1 cellular context compared by ENCODE assay signal in the genomic region with DNA sequence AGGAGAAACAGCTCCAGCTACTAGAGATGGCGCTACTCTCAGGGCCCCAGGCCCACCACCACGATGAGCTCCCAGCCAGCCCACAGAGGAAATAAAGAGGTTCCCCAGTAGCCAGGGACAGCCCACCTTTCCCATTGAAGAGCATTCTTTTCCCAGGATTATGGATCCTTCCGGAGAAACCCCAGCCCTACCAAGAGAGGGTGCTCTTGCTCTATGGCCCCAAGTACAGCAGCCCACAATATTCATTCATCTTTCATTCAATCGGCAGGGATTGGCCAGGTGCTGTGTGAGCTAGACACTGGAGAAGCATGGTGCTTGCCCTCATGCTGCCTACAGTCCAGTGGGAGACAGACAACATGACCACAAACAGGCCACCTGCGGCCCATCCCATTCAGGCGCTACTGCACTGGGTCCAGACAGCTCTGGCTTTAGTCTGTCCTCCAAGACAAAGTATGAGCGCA.
TF ChIP-seq lines count a peak whose summit lies in the region.

No MANE protein-coding gene starts in this region.

TF ChIP-seq in HepG2, 621 proteins besides CTCF, POLR2A, EP300 and RAD21 (continued from another document):
- TF ChIP-seq, protein P1, sequence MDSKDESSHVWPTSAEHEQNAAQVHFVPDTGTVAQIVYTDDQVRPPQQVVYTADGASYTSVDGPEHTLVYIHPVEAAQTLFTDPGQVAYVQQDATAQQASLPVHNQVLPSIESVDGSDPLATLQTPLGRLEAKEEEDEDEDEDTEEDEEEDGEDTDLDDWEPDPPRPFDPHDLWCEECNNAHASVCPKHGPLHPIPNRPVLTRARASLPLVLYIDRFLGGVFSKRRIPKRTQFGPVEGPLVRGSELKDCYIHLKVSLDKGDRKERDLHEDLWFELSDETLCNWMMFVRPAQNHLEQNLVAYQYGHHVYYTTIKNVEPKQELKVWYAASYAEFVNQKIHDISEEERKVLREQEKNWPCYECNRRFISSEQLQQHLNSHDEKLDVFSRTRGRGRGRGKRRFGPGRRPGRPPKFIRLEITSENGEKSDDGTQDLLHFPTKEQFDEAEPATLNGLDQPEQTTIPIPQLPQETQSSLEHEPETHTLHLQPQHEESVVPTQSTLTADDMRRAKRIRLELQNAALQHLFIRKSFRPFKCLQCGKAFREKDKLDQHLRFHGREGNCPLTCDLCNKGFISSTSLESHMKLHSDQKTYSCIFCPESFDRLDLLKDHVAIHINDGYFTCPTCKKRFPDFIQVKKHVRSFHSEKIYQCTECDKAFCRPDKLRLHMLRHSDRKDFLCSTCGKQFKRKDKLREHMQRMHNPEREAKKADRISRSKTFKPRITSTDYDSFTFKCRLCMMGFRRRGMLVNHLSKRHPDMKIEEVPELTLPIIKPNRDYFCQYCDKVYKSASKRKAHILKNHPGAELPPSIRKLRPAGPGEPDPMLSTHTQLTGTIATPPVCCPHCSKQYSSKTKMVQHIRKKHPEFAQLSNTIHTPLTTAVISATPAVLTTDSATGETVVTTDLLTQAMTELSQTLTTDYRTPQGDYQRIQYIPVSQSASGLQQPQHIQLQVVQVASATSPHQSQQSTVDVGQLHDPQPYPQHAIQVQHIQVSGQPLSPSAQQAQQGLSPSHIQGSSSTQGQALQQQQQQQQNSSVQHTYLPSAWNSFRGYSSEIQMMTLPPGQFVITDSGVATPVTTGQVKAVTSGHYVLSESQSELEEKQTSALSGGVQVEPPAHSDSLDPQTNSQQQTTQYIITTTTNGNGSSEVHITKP (CRISPR knock-in tag; IDR thresholded peaks at IDR 0.05; ENCODE audit: low read depth): peak; percentile 76; the same call in 1 of the 2 replicates
- 0 out of 2 replicates have a peak, but pooled peaks have one; percentile 32 for TF ChIP-seq PHF20 (CRISPR knock-in tag; IDR thresholded peaks at IDR 0.05)
- peak; percentile 45; the same call in 1 of the 2 replicates for TF ChIP-seq ETV5 (CRISPR knock-in tag; IDR thresholded peaks at IDR 0.05; ENCODE audit: borderline replicate concordance)
- TF ChIP-seq, protein P2, sequence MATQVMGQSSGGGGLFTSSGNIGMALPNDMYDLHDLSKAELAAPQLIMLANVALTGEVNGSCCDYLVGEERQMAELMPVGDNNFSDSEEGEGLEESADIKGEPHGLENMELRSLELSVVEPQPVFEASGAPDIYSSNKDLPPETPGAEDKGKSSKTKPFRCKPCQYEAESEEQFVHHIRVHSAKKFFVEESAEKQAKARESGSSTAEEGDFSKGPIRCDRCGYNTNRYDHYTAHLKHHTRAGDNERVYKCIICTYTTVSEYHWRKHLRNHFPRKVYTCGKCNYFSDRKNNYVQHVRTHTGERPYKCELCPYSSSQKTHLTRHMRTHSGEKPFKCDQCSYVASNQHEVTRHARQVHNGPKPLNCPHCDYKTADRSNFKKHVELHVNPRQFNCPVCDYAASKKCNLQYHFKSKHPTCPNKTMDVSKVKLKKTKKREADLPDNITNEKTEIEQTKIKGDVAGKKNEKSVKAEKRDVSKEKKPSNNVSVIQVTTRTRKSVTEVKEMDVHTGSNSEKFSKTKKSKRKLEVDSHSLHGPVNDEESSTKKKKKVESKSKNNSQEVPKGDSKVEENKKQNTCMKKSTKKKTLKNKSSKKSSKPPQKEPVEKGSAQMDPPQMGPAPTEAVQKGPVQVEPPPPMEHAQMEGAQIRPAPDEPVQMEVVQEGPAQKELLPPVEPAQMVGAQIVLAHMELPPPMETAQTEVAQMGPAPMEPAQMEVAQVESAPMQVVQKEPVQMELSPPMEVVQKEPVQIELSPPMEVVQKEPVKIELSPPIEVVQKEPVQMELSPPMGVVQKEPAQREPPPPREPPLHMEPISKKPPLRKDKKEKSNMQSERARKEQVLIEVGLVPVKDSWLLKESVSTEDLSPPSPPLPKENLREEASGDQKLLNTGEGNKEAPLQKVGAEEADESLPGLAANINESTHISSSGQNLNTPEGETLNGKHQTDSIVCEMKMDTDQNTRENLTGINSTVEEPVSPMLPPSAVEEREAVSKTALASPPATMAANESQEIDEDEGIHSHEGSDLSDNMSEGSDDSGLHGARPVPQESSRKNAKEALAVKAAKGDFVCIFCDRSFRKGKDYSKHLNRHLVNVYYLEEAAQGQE (IDR thresholded peaks at IDR 0.05; ENCODE audit: borderline replicate concordance in 1 of 2, low read depth in 1 of 2, low read length in 2 of 2): no peak
- TF ChIP-seq, protein P3, sequence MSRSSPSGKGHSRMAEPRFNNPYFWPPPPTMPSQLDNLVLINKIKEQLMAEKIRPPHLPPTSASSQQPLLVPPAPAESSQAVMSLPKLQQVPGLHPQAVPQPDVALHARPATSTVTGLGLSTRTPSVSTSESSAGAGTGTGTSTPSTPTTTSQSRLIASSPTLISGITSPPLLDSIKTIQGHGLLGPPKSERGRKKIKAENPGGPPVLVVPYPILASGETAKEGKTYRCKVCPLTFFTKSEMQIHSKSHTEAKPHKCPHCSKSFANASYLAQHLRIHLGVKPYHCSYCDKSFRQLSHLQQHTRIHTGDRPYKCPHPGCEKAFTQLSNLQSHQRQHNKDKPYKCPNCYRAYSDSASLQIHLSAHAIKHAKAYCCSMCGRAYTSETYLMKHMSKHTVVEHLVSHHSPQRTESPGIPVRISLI (CRISPR knock-in tag; IDR thresholded peaks at IDR 0.05; ENCODE audit: borderline replicate concordance): peak; percentile 16; the same call in 1 of the 2 replicates
- 0 out of 2 replicates have a peak, but pooled peaks have one; percentile 20 for TF ChIP-seq ZMYM4 (CRISPR knock-in tag; IDR thresholded peaks at IDR 0.05)
- no peak for TF ChIP-seq ELF3 (CRISPR knock-in tag; IDR thresholded peaks at IDR 0.05)
- TF ChIP-seq NFKBIZ (CRISPR knock-in tag; IDR thresholded peaks at IDR 0.05): 0 out of 2 replicates have a peak, but pooled peaks have one; percentile 29
- 0 out of 2 replicates have a peak, but pooled peaks have one; percentile 21 for TF ChIP-seq ZSCAN31 (CRISPR knock-in tag; IDR thresholded peaks at IDR 0.05; ENCODE audit: low read depth)
- no peak for TF ChIP-seq ZSCAN30 (CRISPR knock-in tag; IDR thresholded peaks at IDR 0.05)
- TF ChIP-seq GATAD2A (CRISPR knock-in tag; IDR thresholded peaks at IDR 0.05): no peak
- TF ChIP-seq ZNF557 (CRISPR knock-in tag; IDR thresholded peaks at IDR 0.05): no peak
- TF ChIP-seq HDAC1 (CRISPR knock-in tag; IDR thresholded peaks at IDR 0.05): no peak
